ENCODE assay signal across 13 cellular contexts in the genomic region with DNA sequence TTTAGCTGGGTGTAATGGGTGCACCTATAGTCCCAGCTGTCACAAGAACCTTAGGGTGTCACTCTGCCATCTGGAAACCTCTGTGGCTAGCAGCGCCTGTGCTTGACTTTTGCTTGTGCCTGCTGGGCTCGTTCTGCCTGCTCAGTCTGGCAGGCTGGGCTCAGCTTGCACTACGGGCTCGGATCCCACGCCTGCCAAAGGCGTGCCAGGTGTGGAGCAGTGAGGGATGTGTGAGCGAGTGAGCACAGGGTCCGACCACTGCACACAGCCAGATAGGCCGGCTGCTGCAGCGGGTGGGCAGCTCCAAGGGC. TPM values are rescaled to one million over a fixed set of nuclear protein-coding genes. Genes with fewer than 3 reads are reported as not detected.
DNase-seq lines count a peak whose midpoint lies in the region; ATAC-seq and TF ChIP-seq lines count a peak whose summit lies in the region.
"Had no signal": no experiment of that assay in that cellular context is flagged by ENCODE, and none has a peak within 500 bp of the region (broad histone marks: within the 10 kb centered on the region; RNA-seq: fewer than 3 reads in every experiment).

No MANE protein-coding gene starts in this region.

- intact Hi-C loops in CD14-positive monocyte (cut with micrococcal nuclease) = loop anchor here in 1 of 2 donors (5.0 kb wide), 1 partner anchor 38 kb away; no protein-coding TSS in a partner anchor

- H3K27ac ChIP-seq in neural progenitor cell = no peak overlapping the region
- H3K27ac ChIP-seq: C4-2B had no signal

- H3K4me1 Mint-ChIP-seq in CD14-positive monocyte = peaks cover 35% of the 10 kb centered on the region
- peaks cover 26 to 29% (median 28%) of the 10 kb centered on the region in 3 donors for H3K4me1 Mint-ChIP-seq in IgD-negative memory B cell
- peaks cover 23% of the 10 kb centered on the region in 2 donors for H3K4me1 Mint-ChIP-seq in effector memory CD8-positive, alpha-beta T cell (ENCODE audit: low read depth in 2 of 2)
- peaks cover 31% of the 10 kb centered on the region for H3K4me1 Mint-ChIP-seq in neural progenitor cell

- H4K20me1 ChIP-seq in neural progenitor cell (ENCODE audit: low read depth) = no peaks in the 10 kb centered on the region

- peaks cover 0 to 8% (median 2%) of the 10 kb centered on the region in 7 donors for H3K9me3 Mint-ChIP-seq in CD14-positive monocyte
- no peaks in the 10 kb centered on the region for H3K9me3 Mint-ChIP-seq in IgD-negative memory B cell
- H3K9me3 Mint-ChIP-seq in effector memory CD8-positive, alpha-beta T cell = no peaks in the 10 kb centered on the region
- H3K9me3 Mint-ChIP-seq in neural progenitor cell = no peaks in the 10 kb centered on the region
- H3K9me3 Mint-ChIP-seq: activated T-cell treated with anti-CD3 and anti-CD28 coated beads, Interleukin-2, amount 50 U/mL, for 4 hours; T-helper 1 cell treated with Interleukin-12 subunit alpha and Interleukin-12 subunit beta and Interleukin-4 antibody, amounts not matched to agents 30 μg/mL and 1 μg/mL, for 36 hours had no signal

- H3K36me3 Mint-ChIP-seq in CD14-positive monocyte (peaks cover 3 to 11% of the 10 kb centered on the region in 2 donors), IgD-negative memory B cell (peaks cover 3% of the 10 kb centered on the region), neural progenitor cell (no peaks in the 10 kb centered on the region)
- H3K36me3 Mint-ChIP-seq in effector memory CD8-positive, alpha-beta T cell (ENCODE audit: insufficient read depth) = peaks cover 11% of the 10 kb centered on the region

- peak overlapping the region; percentile 46 for H3K4me3 ChIP-seq in neural progenitor cell

- peaks cover 50% of the 10 kb centered on the region for H3F3A ChIP-seq in neural progenitor cell (ENCODE audit: low read depth)

- H3K27ac Mint-ChIP-seq in CD14-positive monocyte (peak overlapping the region; percentile 89 to 97 (median 96)), IgD-negative memory B cell (peak overlapping the region in 2 of 3 donors; percentile 89 to 94), neural progenitor cell (peak overlapping the region; percentile 98)
- H3K27ac Mint-ChIP-seq in effector memory CD8-positive, alpha-beta T cell = peak overlapping the region; percentile 89
- H3K27ac Mint-ChIP-seq: T-helper 1 cell treated with Interleukin-12 subunit alpha and Interleukin-12 subunit beta and Interleukin-4 antibody, amounts not matched to agents 30 μg/mL and 1 μg/mL, for 36 hours had no signal

- no peaks in the 10 kb centered on the region for H3K27me3 ChIP-seq in neural progenitor cell

- no peaks in the 10 kb centered on the region for H3K36me3 ChIP-seq in neural progenitor cell

- no peaks in the 10 kb centered on the region for H3K9me3 ChIP-seq in neural progenitor cell (ENCODE audit: low read depth)

- H3K4me3 Mint-ChIP-seq in CD14-positive monocyte = peak overlapping the region; percentile 31 to 91
- H3K4me3 Mint-ChIP-seq in IgD-negative memory B cell = peak overlapping the region in 3 of 4 donors; percentile 75 to 95 (median 79)
- H3K4me3 Mint-ChIP-seq in effector memory CD8-positive, alpha-beta T cell = peak overlapping the region in 1 of 2 donors; percentile 80
- peak overlapping the region; percentile 87 for H3K4me3 Mint-ChIP-seq in neural progenitor cell
- H3K4me3 Mint-ChIP-seq: T-helper 1 cell treated with Interleukin-12 subunit alpha and Interleukin-12 subunit beta and Interleukin-4 antibody, amounts not matched to agents 30 μg/mL and 1 μg/mL, for 36 hours had no signal

- peak overlapping the region; percentile 2 for H3K9ac ChIP-seq in neural progenitor cell
- H3K9ac ChIP-seq: parathyroid adenoma had no signal

- H2AFZ ChIP-seq in neural progenitor cell (replicated peaks) = peak overlapping the region; percentile 75
- H2AFZ ChIP-seq: parathyroid adenoma had no signal

- peak overlapping the region; percentile 73 for H3K4me2 ChIP-seq in neural progenitor cell

- H3K4me1 ChIP-seq in neural progenitor cell = peaks cover 16% of the 10 kb centered on the region
- H3K4me1 ChIP-seq: parathyroid adenoma had no signal

- peaks cover 0 to 7% (median 0%) of the 10 kb centered on the region in 3 donors for H3K27me3 Mint-ChIP-seq in CD14-positive monocyte (ENCODE audit: low read depth in 3 of 3)
- no peaks in the 10 kb centered on the region for H3K27me3 Mint-ChIP-seq in IgD-negative memory B cell
- no peaks in the 10 kb centered on the region for H3K27me3 Mint-ChIP-seq in effector memory CD8-positive, alpha-beta T cell
- H3K27me3 Mint-ChIP-seq in neural progenitor cell (ENCODE audit: insufficient read depth, low read depth) = peaks cover 2% of the 10 kb centered on the region

- TF ChIP-seq CTCF in CD14-positive monocyte (IDR thresholded peaks at IDR 0.05) = no peak
- TF ChIP-seq CTCF in neural progenitor cell (IDR thresholded peaks at IDR 0.05) = no peak

- peaks cover 13% of the 10 kb centered on the region for H3K79me2 ChIP-seq in neural progenitor cell (ENCODE audit: low read depth)

- DNase-seq in CD14-positive monocyte (ENCODE audit: low spot score) (no peak), neural progenitor cell (ENCODE audit: low spot score) (no peak), NCI-H1092 treated with DMSO at 0.1 percent for 48 hours (lab: John Stamatoyannopoulos, UW) (no peak), HPDE6-E6E7 (ENCODE audit: extremely low spot score) (no peak)
- DNase-seq in effector memory CD8-positive, alpha-beta T cell = no peak
- DNase-seq in stimulated activated CD8-positive, alpha-beta memory T cell treated with anti-CD3 and anti-CD28 coated beads, Interleukin-4, amount 100 ng/mL, for 48 hours = no peak
- DNase-seq: activated T-cell treated with anti-CD3 and anti-CD28 coated beads, Interleukin-2, amount 50 U/mL, for 4 hours; NCI-H774 had no signal

- peak; percentile 13 for ATAC-seq in effector memory CD8-positive, alpha-beta T cell (replicated peaks)
- ATAC-seq in HG03159 (IDR thresholded peaks at IDR 0.05; ENCODE audit: unreplicated experiment) = no peak

RNA-seq across cellular contexts. Expression of gene LSM10, which starts 2.8 kb away (rescaled TPM):
- polyA plus RNA-seq in CD14-positive monocyte (100 to 1,000 TPM; 224 to 234 TPM), IgD-negative memory B cell (345 TPM)
- 8.6 and 10.2 TPM in 2 replicates for total RNA-seq in neural progenitor cell (ENCODE audit: low replicate concordance)

RNA-seq across cellular contexts. Expression of gene STK40, which starts 14.7 kb away (rescaled TPM):
- polyA plus RNA-seq in CD14-positive monocyte = 10 to 100 TPM; 40.2 to 65.9 TPM
- polyA plus RNA-seq in IgD-negative memory B cell = 88.5 TPM
- 5.3 and 14.7 TPM in 2 replicates for total RNA-seq in neural progenitor cell (ENCODE audit: low replicate concordance)

RNA-seq across cellular contexts. Expression of gene OSCP1, which starts 49.8 kb away (rescaled TPM):
- under 1 TPM in 1 of 2 donors, not detected in 1; 0.82 TPM for polyA plus RNA-seq in CD14-positive monocyte
- polyA plus RNA-seq in IgD-negative memory B cell = 0.74 TPM
- 7.8 and 8.2 TPM in 2 replicates for total RNA-seq in neural progenitor cell (ENCODE audit: low replicate concordance)
